ENCODE assay signal across 9 cellular contexts in the genomic region with DNA sequence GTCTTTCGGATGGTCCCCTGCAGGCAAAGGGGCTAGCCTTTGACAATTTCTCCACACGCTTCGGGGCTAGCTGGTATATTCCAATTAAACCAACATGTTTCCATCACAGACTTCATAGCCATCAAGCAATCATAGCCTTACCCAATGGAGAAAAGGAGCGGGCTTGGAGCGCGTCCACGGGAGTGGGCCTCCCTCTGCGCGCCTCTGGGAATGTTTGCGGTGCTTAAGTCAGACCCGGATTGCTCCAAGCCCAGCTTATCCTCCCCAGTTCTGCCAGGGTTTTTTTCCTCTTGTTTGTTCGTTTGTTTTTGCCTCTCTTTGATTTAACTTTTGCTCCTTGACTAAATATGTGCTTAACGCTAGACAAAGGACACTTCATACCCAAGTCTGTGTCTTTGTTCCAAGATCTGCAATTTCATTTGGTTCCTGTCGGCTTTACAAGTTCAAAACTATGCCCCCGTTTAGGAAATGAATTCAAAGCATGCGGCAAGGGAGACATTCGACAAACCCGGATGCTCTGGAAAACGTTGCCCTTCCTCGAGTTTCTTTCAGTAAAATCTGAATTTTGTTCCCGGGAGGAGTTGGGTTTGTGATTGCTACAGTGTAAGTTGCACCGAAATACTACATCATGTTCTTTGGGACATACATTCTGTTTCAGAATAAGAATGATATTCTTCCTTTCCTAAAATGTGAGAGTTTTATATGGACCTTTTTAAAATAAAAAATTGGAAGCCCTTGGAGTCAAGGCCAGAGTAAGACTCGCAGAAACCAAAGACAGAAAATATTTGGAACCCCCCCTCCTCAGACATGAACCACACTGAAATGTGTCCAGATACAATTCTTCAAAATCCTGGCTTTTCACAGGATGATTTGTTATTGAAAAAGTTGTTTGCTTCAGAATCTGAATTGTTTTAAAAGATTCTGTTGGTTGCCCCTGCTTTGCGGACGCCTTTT. TPM values are rescaled to one million over a fixed set of nuclear protein-coding genes. Genes with fewer than 3 reads are reported as not detected.
DNase-seq lines count a peak whose midpoint lies in the region; ATAC-seq and TF ChIP-seq lines count a peak whose summit lies in the region.
"Had no signal": no experiment of that assay in that cellular context is flagged by ENCODE, and none has a peak within 500 bp of the region (broad histone marks: within the 10 kb centered on the region; RNA-seq: fewer than 3 reads in every experiment).

No MANE protein-coding gene starts in this region.

- H3K9me3 Mint-ChIP-seq in CD14-positive monocyte (peaks cover 0 to 9% (median 5%) of the 10 kb centered on the region in 7 donors), osteocyte (ENCODE audit: unreplicated experiment) (no peaks in the 10 kb centered on the region)

- TF ChIP-seq CTCF in CD14-positive monocyte (IDR thresholded peaks at IDR 0.05) = no peak
- no peak for TF ChIP-seq CTCF in epithelial cell of esophagus (IDR thresholded peaks at IDR 0.05; ENCODE audit: insufficient read depth, low read depth, low read length, missing control alignments)
- TF ChIP-seq CTCF in osteocyte (IDR thresholded peaks at IDR 0.05) = no peak

- ATAC-seq in HG02970 (IDR thresholded peaks at IDR 0.05; ENCODE audit: low FRiP score, unreplicated experiment) = no peak

- H3K27me3 Mint-ChIP-seq in CD14-positive monocyte (ENCODE audit: low read depth in 3 of 3) (peaks cover 55 to 66% (median 60%) of the 10 kb centered on the region in 3 donors), osteocyte (ENCODE audit: unreplicated experiment) (peaks cover 73% of the 10 kb centered on the region)

- H3K4me1 Mint-ChIP-seq in CD14-positive monocyte (peaks cover 12% of the 10 kb centered on the region), osteocyte (ENCODE audit: unreplicated experiment) (peaks cover 11% of the 10 kb centered on the region)

- peak overlapping the region; percentile 40 for H3K4me3 ChIP-seq in epithelial cell of esophagus (ENCODE audit: low read length)

- H3K27ac Mint-ChIP-seq in CD14-positive monocyte (no peak overlapping the region), osteocyte (ENCODE audit: unreplicated experiment) (no peak overlapping the region)

- peaks cover 0 to 3% of the 10 kb centered on the region in 2 donors for H3K36me3 Mint-ChIP-seq in CD14-positive monocyte
- no peaks in the 10 kb centered on the region for H3K36me3 Mint-ChIP-seq in osteocyte (ENCODE audit: unreplicated experiment)

- DNase-seq in CD14-positive monocyte (ENCODE audit: low spot score) (no peak), NCI-H69 (lab: John Stamatoyannopoulos, UW) (peak; percentile 21), epithelial cell of esophagus (ENCODE audit: low read depth) (no peak), osteocyte (ENCODE audit: extremely low spot score, unreplicated experiment) (no peak), G401 (ENCODE audit: low spot score) (no peak), dermis blood vessel endothelial cell (no peak), EL (no peak)

- H3K4me3 Mint-ChIP-seq in CD14-positive monocyte = peak overlapping the region; percentile 45 to 87
- peak overlapping the region; percentile 69 for H3K4me3 Mint-ChIP-seq in osteocyte (ENCODE audit: unreplicated experiment)

- in situ Hi-C loops in G401 (cut with HindIII; ENCODE audit: low sequenced_read_pairs) = no loop called here

- intact Hi-C loops in CD14-positive monocyte (cut with micrococcal nuclease) = no loop called here

RNA-seq across cellular contexts. Expression of a gene that starts 0.9 kb away (rescaled TPM):
- polyA plus RNA-seq in CD14-positive monocyte = not detected
- total RNA-seq in osteocyte (0.21 TPM in 1 of 2 replicates, not detected in the other), dermis blood vessel endothelial cell (0.17 and 0.60 TPM in 2 replicates)
- 9.8 and 13.0 TPM in 2 replicates for total RNA-seq in G401 (2014; rRNA removed; shearing (Covaris generic))

RNA-seq across cellular contexts. Expression of a gene that starts 54.7 kb away (rescaled TPM):
- not detected for polyA plus RNA-seq in CD14-positive monocyte
- not detected in 2 replicates for total RNA-seq in osteocyte
- not detected in 2 replicates for total RNA-seq in G401 (2014; rRNA removed; shearing (Covaris generic))
- not detected in 2 replicates for total RNA-seq in dermis blood vessel endothelial cell
- total RNA-seq: esophagus mucosa had no signal
